29 cellular contexts compared by ENCODE assay signal in genomic region chr13:96661612-96662011, GRCh38.
"Had no signal": no experiment of that assay in that cellular context is flagged by ENCODE, and none has a peak within 500 bp of the region (broad histone marks: within the 10 kb centered on the region; RNA-seq: fewer than 3 reads in every experiment).

No MANE protein-coding gene starts in this region.

- H3K36me3 Mint-ChIP-seq: stimulated activated effector memory CD8-positive, alpha-beta T cell treated with anti-CD3 and anti-CD28 coated beads, Interleukin-12 subunit alpha, Interleukin-12 subunit beta, amount 100 ng/mL, for 72 hours; stimulated activated memory B cell treated with anti-CD40 and anti-IgM and Interleukin-4, amounts not matched to agents 10 μg/mL and 1 μg/mL and 100 μg/mL, for 72 hours; stimulated activated naive B cell treated with anti-CD40 and anti-IgM and Interleukin-4, amounts not matched to agents 10 μg/mL and 1 μg/mL and 100 μg/mL, for 72 hours; type B pancreatic cell had no signal

- H3K4me3 Mint-ChIP-seq: stimulated activated effector memory CD8-positive, alpha-beta T cell treated with anti-CD3 and anti-CD28 coated beads, Interleukin-12 subunit alpha, Interleukin-12 subunit beta, amount 100 ng/mL, for 72 hours; stimulated activated memory B cell treated with anti-CD40 and anti-IgM and Interleukin-4, amounts not matched to agents 10 μg/mL and 1 μg/mL and 100 μg/mL, for 72 hours; stimulated activated naive B cell treated with anti-CD40 and anti-IgM and Interleukin-4, amounts not matched to agents 10 μg/mL and 1 μg/mL and 100 μg/mL, for 72 hours; stimulated activated naive CD8-positive, alpha-beta T cell treated with anti-CD3 and anti-CD28 coated beads, Interleukin-15, amount 100 ng/mL, for 72 hours; stimulated activated naive CD8-positive, alpha-beta T cell treated with anti-CD3 and anti-CD28 coated beads, Interleukin-15, Interleukin-2, amounts not matched to agents 100 ng/mL and 50 ng/mL, for 24 hours; type B pancreatic cell had no signal

- DNase-seq: stimulated activated CD4-positive, alpha-beta T cell treated with anti-CD3 and anti-CD28 coated beads, Interleukin-2, amount 100 ng/mL, for 48 hours; stimulated activated CD4-positive, alpha-beta T cell treated with anti-CD3 and anti-CD28 coated beads, Interleukin-4, amount 100 ng/mL, for 1 hour; stimulated activated CD4-positive, alpha-beta T cell treated with anti-CD3 and anti-CD28 coated beads, Interleukin-4, amount 100 ng/mL, for 24 hours; stimulated activated CD4-positive, alpha-beta T cell treated with anti-CD3 and anti-CD28 coated beads, Interleukin-4, amount 100 ng/mL, for 4 hours; stimulated activated CD8-positive, alpha-beta memory T cell treated with anti-CD3 and anti-CD28 coated beads, Interleukin-4, amount 100 ng/mL, for 48 hours; stimulated activated naive B cell treated with anti-CD40 and anti-IgM and Interleukin-4, amounts not matched to agents 10 μg/mL and 1 μg/mL and 100 μg/mL, for 72 hours; stimulated activated naive CD4-positive, alpha-beta T cell; stimulated activated naive CD4-positive, alpha-beta T cell treated with Interleukin-2 at 50 U/mL for 16 hours; stimulated activated naive CD8-positive, alpha-beta T cell treated with anti-CD3 and anti-CD28 coated beads, Interleukin-15, amount 100 ng/mL, for 72 hours; stimulated activated naive CD8-positive, alpha-beta T cell treated with anti-CD3 and anti-CD28 coated beads, Interleukin-15, Interleukin-2, amounts not matched to agents 100 U/mL and 50 U/mL, for 24 hours; stomach; substantia nigra; testis; thyroid gland; tibial artery; transverse colon; trophoblast cell; upper lobe of left lung; upper lobe of right lung; uterus had no signal

- H3K9me3 ChIP-seq: testis, thyroid gland, vagina had no signal

- H3K27ac Mint-ChIP-seq: stimulated activated effector memory CD8-positive, alpha-beta T cell treated with anti-CD3 and anti-CD28 coated beads, Interleukin-12 subunit alpha, Interleukin-12 subunit beta, amount 100 ng/mL, for 72 hours; stimulated activated memory B cell treated with anti-CD40 and anti-IgM and Interleukin-4, amounts not matched to agents 10 μg/mL and 1 μg/mL and 100 μg/mL, for 72 hours; stimulated activated naive B cell treated with anti-CD40 and anti-IgM and Interleukin-4, amounts not matched to agents 10 μg/mL and 1 μg/mL and 100 μg/mL, for 72 hours; stimulated activated naive CD8-positive, alpha-beta T cell treated with anti-CD3 and anti-CD28 coated beads, Interleukin-15, amount 100 ng/mL, for 72 hours; stimulated activated naive CD8-positive, alpha-beta T cell treated with anti-CD3 and anti-CD28 coated beads, Interleukin-15, Interleukin-2, amounts not matched to agents 100 ng/mL and 50 ng/mL, for 24 hours; type B pancreatic cell had no signal

- H3K4me3 ChIP-seq: stomach, suprapubic skin, testis, thoracic aorta, thyroid gland, tibial artery, tibial nerve, transverse colon, upper lobe of left lung, upper lobe of right lung, uterus, vagina had no signal

- H3K27me3 Mint-ChIP-seq: stimulated activated memory B cell treated with anti-CD40 and anti-IgM and Interleukin-4, amounts not matched to agents 10 μg/mL and 1 μg/mL and 100 μg/mL, for 72 hours; stimulated activated naive B cell treated with anti-CD40 and anti-IgM and Interleukin-4, amounts not matched to agents 10 μg/mL and 1 μg/mL and 100 μg/mL, for 72 hours; stimulated activated naive CD8-positive, alpha-beta T cell treated with anti-CD3 and anti-CD28 coated beads, Interleukin-15, amount 100 ng/mL, for 72 hours; stimulated activated naive CD8-positive, alpha-beta T cell treated with anti-CD3 and anti-CD28 coated beads, Interleukin-15, Interleukin-2, amounts not matched to agents 100 ng/mL and 50 ng/mL, for 24 hours; type B pancreatic cell had no signal

- H3K27me3 ChIP-seq: stomach, suprapubic skin, testis, thyroid gland, tibial artery, tibial nerve, transverse colon, upper lobe of left lung, upper lobe of right lung, uterus, vagina had no signal

- H3K4me1 ChIP-seq: stomach, suprapubic skin, testis, thyroid gland, tibial artery, tibial nerve, transverse colon, upper lobe of left lung, upper lobe of right lung, uterus, vagina had no signal

- H3K4me1 Mint-ChIP-seq: stimulated activated effector memory CD8-positive, alpha-beta T cell treated with anti-CD3 and anti-CD28 coated beads, Interleukin-12 subunit alpha, Interleukin-12 subunit beta, amount 100 ng/mL, for 72 hours; stimulated activated memory B cell treated with anti-CD40 and anti-IgM and Interleukin-4, amounts not matched to agents 10 μg/mL and 1 μg/mL and 100 μg/mL, for 72 hours; stimulated activated naive B cell treated with anti-CD40 and anti-IgM and Interleukin-4, amounts not matched to agents 10 μg/mL and 1 μg/mL and 100 μg/mL, for 72 hours; stimulated activated naive CD8-positive, alpha-beta T cell treated with anti-CD3 and anti-CD28 coated beads, Interleukin-15, amount 100 ng/mL, for 72 hours had no signal

- ATAC-seq: stimulated activated effector memory CD8-positive, alpha-beta T cell treated with anti-CD3 and anti-CD28 coated beads, Interleukin-12 subunit alpha, Interleukin-12 subunit beta, amount 100 ng/mL, for 72 hours; stimulated activated memory B cell treated with anti-CD40 and anti-IgM and Interleukin-4, amounts not matched to agents 10 μg/mL and 1 μg/mL and 100 μg/mL, for 72 hours; stimulated activated naive B cell treated with anti-CD40 and anti-IgM and Interleukin-4, amounts not matched to agents 10 μg/mL and 1 μg/mL and 100 μg/mL, for 72 hours; stimulated activated naive CD8-positive, alpha-beta T cell treated with anti-CD3 and anti-CD28 coated beads, Interleukin-15, amount 100 ng/mL, for 72 hours; stimulated activated naive CD8-positive, alpha-beta T cell treated with anti-CD3 and anti-CD28 coated beads, Interleukin-15, Interleukin-2, amounts not matched to agents 100 U/mL and 50 U/mL, for 24 hours; upper lobe of right lung had no signal

- H3K27ac ChIP-seq: stomach, suprapubic skin, testis, thoracic aorta, thyroid gland, tibial artery, tibial nerve, transverse colon, upper lobe of left lung, upper lobe of right lung, uterus, vagina had no signal

- FAIRE-seq: urothelium cell line had no signal

- H3K36me3 ChIP-seq: stomach, suprapubic skin, thoracic aorta, thyroid gland, tibial artery, tibial nerve, transverse colon, upper lobe of left lung, upper lobe of right lung, uterus, vagina had no signal
